Comparison of ENCODE assay signal across 10 cellular contexts in genomic region chr5:6686916-6687409, GRCh38.
DNase-seq lines count a peak whose midpoint lies in the region; ATAC-seq and TF ChIP-seq lines count a peak whose summit lies in the region.
"Had no signal": no experiment of that assay in that cellular context is flagged by ENCODE, and none has a peak within 500 bp of the region (broad histone marks: within the 10 kb centered on the region; RNA-seq: fewer than 3 reads in every experiment).

No MANE protein-coding gene starts in this region.

- H3K4me1 ChIP-seq in RWPE2 (ENCODE audit: insufficient read depth, poor library complexity, severe bottlenecking): no peaks in the 10 kb centered on the region

- peak overlapping the region; percentile 41 to 68 (median 53) for H3K4me3 Mint-ChIP-seq in nephron
- H3K4me3 Mint-ChIP-seq: central memory CD8-positive, alpha-beta T cell had no signal

- H3K27ac ChIP-seq in RWPE2 (ENCODE audit: poor library complexity, severe bottlenecking): no peak overlapping the region

- H3K4me1 Mint-ChIP-seq in nephron: peaks cover 6% of the 10 kb centered on the region

- peaks cover 16% of the 10 kb centered on the region for H3K27me3 ChIP-seq in RWPE2 (ENCODE audit: insufficient read depth, poor library complexity, severe bottlenecking)

- ATAC-seq in RWPE2 (ENCODE audit: low read depth) (peak; percentile 74), GM21515 (IDR thresholded peaks at IDR 0.05; ENCODE audit: unreplicated experiment) (no peak)

- DNase-seq in COLO829 (ENCODE audit: low spot score): peak; percentile 14
- no peak for DNase-seq in RWPE2 (ENCODE audit: low spot score)
- DNase-seq in foreskin fibroblast: peak; percentile 35 to 78
- no peak for DNase-seq in DMS79 treated with DMSO at 0.1 percent for 48 hours (lab: John Stamatoyannopoulos, UW)
- no peak for DNase-seq in NCI-H1436 (lab: John Stamatoyannopoulos, UW)
- DNase-seq in activated CD4-positive, alpha-beta T cell treated with anti-CD3 and anti-CD28 coated beads, Interleukin-2, amount 50 U/mL, for 4 hours: no peak
- DNase-seq: NCI-H1930 had no signal

- no peaks in the 10 kb centered on the region for H3K36me3 ChIP-seq in RWPE2 (ENCODE audit: low read depth)

- peaks cover 20% of the 10 kb centered on the region for H3K27me3 Mint-ChIP-seq in nephron (ENCODE audit: low read depth)

- no peak overlapping the region for H3K27ac Mint-ChIP-seq in nephron

- H3K4me3 ChIP-seq in RWPE2 (ENCODE audit: severe bottlenecking) (peak overlapping the region; percentile 4), foreskin fibroblast (ENCODE audit: low read depth in 1 of 2, low read length in 2 of 2) (peak overlapping the region; percentile 41 to 55)

- H3K9me3 Mint-ChIP-seq in nephron: no peaks in the 10 kb centered on the region
- H3K9me3 Mint-ChIP-seq: central memory CD8-positive, alpha-beta T cell had no signal

- H3K9me3 ChIP-seq in RWPE2 (ENCODE audit: severe bottlenecking): no peaks in the 10 kb centered on the region

- TF ChIP-seq CTCF in RWPE2 (IDR thresholded peaks at IDR 0.05; ENCODE audit: poor library complexity, severe bottlenecking) (no peak), foreskin fibroblast (IDR thresholded peaks at IDR 0.05; ENCODE audit: low read depth, low read length) (no peak), nephron (IDR thresholded peaks at IDR 0.05; ENCODE audit: unreplicated experiment in 3 of 3) (no peak)

- no peaks in the 10 kb centered on the region for H3K36me3 Mint-ChIP-seq in nephron (ENCODE audit: low read depth)

Comparison
In these comparisons a context has a peak if more than half of its experiments do, and no peak if none do; other contexts are left out.
1. DNase-seq: peak in COLO829 (single experiment) and foreskin fibroblast (2 of 2); none in RWPE2 (single experiment), DMS79 treated with DMSO at 0.1 percent for 48 hours (single experiment), NCI-H1436 (single experiment) and activated CD4-positive, alpha-beta T cell treated with anti-CD3 and anti-CD28 coated beads, Interleukin-2, amount 50 U/mL, for 4 hours (0 of 2).